ENCODE assay signal across 13 cellular contexts in the genomic region with DNA sequence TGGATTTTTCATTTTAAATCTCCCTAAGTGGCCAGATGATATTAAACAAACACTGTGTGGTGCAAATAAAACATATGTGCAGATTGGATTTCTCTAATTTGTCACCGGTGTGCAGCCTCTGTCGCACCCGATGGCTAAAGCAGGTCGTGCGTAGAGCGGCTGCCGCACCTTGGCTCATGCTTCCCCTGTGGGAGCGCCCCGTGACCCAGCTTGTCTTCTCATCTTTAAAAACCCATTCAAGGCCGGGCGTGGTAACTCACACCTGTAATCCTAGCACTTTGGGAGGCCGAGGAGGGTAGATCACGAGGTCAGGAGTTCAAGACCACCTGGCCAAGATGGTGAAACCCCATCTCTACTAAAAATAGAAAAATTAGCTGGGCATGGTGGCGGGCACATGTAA. TPM values are rescaled to one million over a fixed set of nuclear protein-coding genes. Genes with fewer than 3 reads are reported as not detected.
"Had no signal": no experiment of that assay in that cellular context is flagged by ENCODE, and none has a peak within 500 bp of the region (broad histone marks: within the 10 kb centered on the region; RNA-seq: fewer than 3 reads in every experiment).

No MANE protein-coding gene starts in this region.

RNA-seq across cellular contexts. Expression of a gene that starts 24.3 kb away (rescaled TPM):
- total RNA-seq: activated B cell treated with CpG ODN at 0.5 μM for 24 hours; activated CD4-positive, alpha-beta memory T cell treated with anti-CD3 and anti-CD28 coated beads for 36 hours; activated CD4-positive, alpha-beta memory T cell treated with anti-CD3 and anti-CD28 coated beads, Interleukin-2, amount 10 ng/mL, durations not matched to agents 7 days and 5 days; activated CD4-positive, alpha-beta T cell treated with anti-CD3 and anti-CD28 coated beads for 36 hours; activated CD4-positive, alpha-beta T cell treated with anti-CD3 and anti-CD28 coated beads, Interleukin-2, amount 10 ng/mL, durations not matched to agents 24 days and 14 days; activated CD4-positive, alpha-beta T cell treated with anti-CD3 and anti-CD28 coated beads, Interleukin-2, amount 10 ng/mL, durations not matched to agents 7 days and 5 days; activated CD8-positive, alpha-beta memory T cell treated with anti-CD3 and anti-CD28 coated beads for 36 hours; activated CD8-positive, alpha-beta memory T cell treated with anti-CD3 and anti-CD28 coated beads, Interleukin-2, amount 10 ng/mL, durations not matched to agents 7 days and 5 days; activated CD8-positive, alpha-beta T cell treated with anti-CD3 and anti-CD28 coated beads for 36 hours; activated CD8-positive, alpha-beta T cell treated with anti-CD3 and anti-CD28 coated beads, Interleukin-2, amount 10 ng/mL, durations not matched to agents 7 days and 5 days; T-cell; T-helper 1 cell treated with Interleukin-12 subunit alpha and Interleukin-12 subunit beta and Interleukin-4 antibody, amounts not matched to agents 30 ng/mL and 1 ng/mL, for 36 hours; T-helper 2 cell treated with Interferon-gamma antibody and Interleukin-4, amounts not matched to agents 100 ng/mL and 5 ng/mL, for 36 hours had no signal
